In genomic region chr9:137194909-137195308, GRCh38 we compare ENCODE assay signal across 1 cellular context.
TF ChIP-seq lines count a peak whose summit lies in the region.

No MANE protein-coding gene starts in this region.

TF ChIP-seq in IMR-90, 13 proteins besides CTCF, POLR2A, EP300 and RAD21:
- TF ChIP-seq ELK1 (IDR thresholded peaks at IDR 0.05; ENCODE audit: borderline replicate concordance, low read depth, low read length) (no peak), MXI1 (IDR thresholded peaks at IDR 0.05; ENCODE audit: borderline replicate concordance, low read depth, low read length) (no peak), BHLHE40 (IDR thresholded peaks at IDR 0.05; ENCODE audit: low read depth, low read length) (no peak), MAZ (IDR thresholded peaks at IDR 0.05; ENCODE audit: borderline replicate concordance, low read depth, low read length) (no peak), SMC3 (IDR thresholded peaks at IDR 0.05; ENCODE audit: low read depth, low read length) (no peak), USF2 (IDR thresholded peaks at IDR 0.05; ENCODE audit: low read depth, low read length) (no peak)
